Comparison of ENCODE assay signal across 13 cellular contexts in the genomic region with DNA sequence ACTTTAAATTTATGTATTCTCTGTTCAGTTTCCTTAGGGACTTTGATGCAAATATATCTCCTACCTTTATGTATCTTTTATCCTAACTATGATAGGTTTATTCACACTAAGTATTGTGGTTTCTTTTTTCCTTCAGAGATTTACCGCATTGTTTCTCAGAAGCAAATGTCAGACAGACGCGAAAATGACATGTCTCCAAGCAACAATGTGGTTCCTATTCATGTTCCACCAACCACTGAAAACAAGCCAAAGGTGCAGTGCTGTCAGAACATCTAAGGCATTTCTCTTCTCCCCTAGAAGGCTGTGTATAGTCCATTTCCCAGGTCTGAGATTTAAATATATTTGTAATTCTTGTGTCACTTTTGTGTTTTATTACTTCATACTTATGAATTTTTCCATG. TPM values are rescaled to one million over a fixed set of nuclear protein-coding genes. Genes with fewer than 3 reads are reported as not detected.
DNase-seq lines count a peak whose midpoint lies in the region; ATAC-seq and TF ChIP-seq lines count a peak whose summit lies in the region.
"Had no signal": no experiment of that assay in that cellular context is flagged by ENCODE, and none has a peak within 500 bp of the region (broad histone marks: within the 10 kb centered on the region; RNA-seq: fewer than 3 reads in every experiment).

No MANE protein-coding gene starts in this region.

- POLR2A ChIA-PET in activated CD8-positive, alpha-beta T cell treated with anti-CD3 and anti-CD28 coated beads for 36 hours (lab: Charles Lee) = interaction anchor here (0.9 kb wide), 2 partner anchors 12 to 96 kb away, joined by 3 read pairs; partner anchors contain the start of gene DENND4A

- peak in 2 of 3 donors; percentile 25 to 54 for DNase-seq in stimulated activated CD4-positive, alpha-beta T cell treated with anti-CD3 and anti-CD28 coated beads, Interleukin-12 subunit alpha, Interleukin-12 subunit beta, amount 100 ng/mL, for 48 hours (ENCODE audit: low read depth in 2 of 3, low spot score in 1 of 3)
- no peak for DNase-seq in stimulated activated CD4-positive, alpha-beta T cell treated with anti-CD3 and anti-CD28 coated beads, Interleukin-4, amount 100 ng/mL, for 1 hour
- peak; percentile 72 for DNase-seq in activated CD8-positive, alpha-beta T cell treated with anti-CD3 and anti-CD28 coated beads for 36 hours
- no peak for DNase-seq in mesothelial cell of epicardium (ENCODE audit: low spot score in 2 of 2, unreplicated experiment in 2 of 2)
- no peak for DNase-seq in type B pancreatic cell (ENCODE audit: extremely low spot score, unreplicated experiment)
- DNase-seq in NCI-H2196 (lab: John Stamatoyannopoulos, UW; ENCODE audit: unreplicated experiment) = no peak
- DNase-seq in inferior parietal cortex (ENCODE audit: extremely low spot score) = no peak
- DNase-seq: GF-D8, NCI-H1436, NCI-H510A, posterior cingulate gyrus, SK-N-SH had no signal

- CTCF ChIA-PET in activated CD8-positive, alpha-beta T cell treated with anti-CD3 and anti-CD28 coated beads for 36 hours (lab: Charles Lee) = interaction anchor here (1.0 to 1.3 kb wide), 2 partner anchors 18 to 25 kb away, joined by 4 to 5 read pairs; partner anchors contain the start of gene RAB11A

- H3K36me3 Mint-ChIP-seq in activated CD8-positive, alpha-beta T cell treated with anti-CD3 and anti-CD28 coated beads for 36 hours (ENCODE audit: low read depth) = peaks cover 47% of the 10 kb centered on the region
- H3K36me3 Mint-ChIP-seq in mesothelial cell of epicardium (peaks cover 47% of the 10 kb centered on the region), type B pancreatic cell (peaks cover 51% of the 10 kb centered on the region)

- no peak overlapping the region for H3K4me3 Mint-ChIP-seq in activated CD8-positive, alpha-beta T cell treated with anti-CD3 and anti-CD28 coated beads for 36 hours
- H3K4me3 Mint-ChIP-seq in mesothelial cell of epicardium (no peak overlapping the region), type B pancreatic cell (no peak overlapping the region)

- no peaks in the 10 kb centered on the region for H3K27me3 Mint-ChIP-seq in activated CD8-positive, alpha-beta T cell treated with anti-CD3 and anti-CD28 coated beads for 36 hours
- H3K27me3 Mint-ChIP-seq in mesothelial cell of epicardium (ENCODE audit: low read depth) (no peaks in the 10 kb centered on the region), type B pancreatic cell (no peaks in the 10 kb centered on the region)

- peaks cover 76% of the 10 kb centered on the region for H3K4me1 Mint-ChIP-seq in activated CD8-positive, alpha-beta T cell treated with anti-CD3 and anti-CD28 coated beads for 36 hours (ENCODE audit: low read depth)
- peaks cover 29% of the 10 kb centered on the region for H3K4me1 Mint-ChIP-seq in mesothelial cell of epicardium
- peaks cover 16% of the 10 kb centered on the region for H3K4me1 Mint-ChIP-seq in type B pancreatic cell (ENCODE audit: unreplicated experiment)

- peak; percentile 89 for ATAC-seq in activated CD8-positive, alpha-beta T cell treated with anti-CD3 and anti-CD28 coated beads for 36 hours
- no peak for ATAC-seq in GM19455 (IDR thresholded peaks at IDR 0.05; ENCODE audit: unreplicated experiment)

- intact Hi-C loops in activated CD8-positive, alpha-beta T cell treated with anti-CD3 and anti-CD28 coated beads for 36 hours (cut with micrococcal nuclease) = no loop called here

- H3K27ac Mint-ChIP-seq in activated CD8-positive, alpha-beta T cell treated with anti-CD3 and anti-CD28 coated beads for 36 hours = peak overlapping the region; percentile 80
- H3K27ac Mint-ChIP-seq in mesothelial cell of epicardium = peak overlapping the region; percentile 93
- peak overlapping the region; percentile 73 for H3K27ac Mint-ChIP-seq in type B pancreatic cell

- H3K9me3 Mint-ChIP-seq in activated CD8-positive, alpha-beta T cell treated with anti-CD3 and anti-CD28 coated beads for 36 hours = no peaks in the 10 kb centered on the region
- H3K9me3 Mint-ChIP-seq in mesothelial cell of epicardium (no peaks in the 10 kb centered on the region), type B pancreatic cell (no peaks in the 10 kb centered on the region)

- TF ChIP-seq CTCF in activated CD8-positive, alpha-beta T cell treated with anti-CD3 and anti-CD28 coated beads for 36 hours (IDR thresholded peaks at IDR 0.05) = no peak
- no peak for TF ChIP-seq CTCF in mesothelial cell of epicardium (IDR thresholded peaks at IDR 0.05; ENCODE audit: unreplicated experiment)
- TF ChIP-seq CTCF in type B pancreatic cell (conservative IDR thresholded peaks at IDR 0.05) = no peak

RNA-seq across cellular contexts. Expression of gene RAB11A, which starts 18.3 kb away (rescaled TPM):
- 100 to 1,000 TPM; 106 to 113 TPM for total RNA-seq in activated CD8-positive, alpha-beta T cell treated with anti-CD3 and anti-CD28 coated beads for 36 hours
- total RNA-seq in mesothelial cell of epicardium (197 to 213 TPM (median 204 TPM) in 3 replicates), type B pancreatic cell (ENCODE audit: low replicate concordance) (266 and 484 TPM in 2 replicates)

Comparison
In these comparisons a context has a peak if more than half of its experiments do, and no peak if none do; other contexts are left out.
1. DNase-seq: peak in stimulated activated CD4-positive, alpha-beta T cell treated with anti-CD3 and anti-CD28 coated beads, Interleukin-12 subunit alpha, Interleukin-12 subunit beta, amount 100 ng/mL, for 48 hours (2 of 3) and activated CD8-positive, alpha-beta T cell treated with anti-CD3 and anti-CD28 coated beads for 36 hours (single experiment); none in stimulated activated CD4-positive, alpha-beta T cell treated with anti-CD3 and anti-CD28 coated beads, Interleukin-4, amount 100 ng/mL, for 1 hour (single experiment), mesothelial cell of epicardium (0 of 2), type B pancreatic cell (single experiment), NCI-H2196 (single experiment) and inferior parietal cortex (single experiment).
2. Peak in every context shown above with its lines, with median percentiles within 50 percentile points of each other: H3K27ac Mint-ChIP-seq.